24 cellular contexts compared by ENCODE assay signal in the genomic region with DNA sequence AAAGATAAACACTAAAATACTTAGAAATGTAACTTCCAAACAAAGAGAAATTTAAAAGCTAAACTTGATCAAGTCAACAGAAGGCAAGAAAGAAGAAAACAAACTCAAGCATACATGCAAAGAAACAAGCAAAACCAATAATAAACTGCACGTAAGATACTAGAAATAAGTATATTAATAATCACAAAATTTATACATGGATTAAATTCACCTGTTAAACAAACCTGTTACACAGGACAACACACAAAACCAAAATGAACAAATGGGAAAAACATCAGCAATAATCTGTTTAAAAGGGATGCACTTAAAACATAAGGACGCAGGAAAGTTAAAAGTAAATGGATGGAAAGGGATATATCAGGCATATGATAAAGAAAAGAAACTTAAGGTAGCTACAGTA.
"Had no signal": no experiment of that assay in that cellular context is flagged by ENCODE, and none has a peak within 500 bp of the region (broad histone marks: within the 10 kb centered on the region; RNA-seq: fewer than 3 reads in every experiment).

No MANE protein-coding gene starts in this region.

- ATAC-seq: effector memory CD8-positive, alpha-beta T cell; esophagus mucosa; gastrocnemius medialis; heart right ventricle; left cardiac atrium; left lung; left ventricle myocardium superior; lower lobe of right lung; mucosa of descending colon; naive thymus-derived CD8-positive, alpha-beta T cell had no signal

- DNase-seq: colonic mucosa; cortex of kidney; effector CD8-positive, alpha-beta T cell; effector memory CD8-positive, alpha-beta T cell; endodermal cell; erythroblast; esophagus squamous epithelium; foreskin fibroblast; foreskin melanocyte; gastrocnemius medialis; glutamatergic neuron; head of caudate nucleus; heart right ventricle; hippocampal formation; islet precursor cell; left cardiac atrium; left lung; left ventricle myocardium superior; lower lobe of right lung; mesenchymal stem cell; mucosa of descending colon; naive B cell; naive thymus-derived CD8-positive, alpha-beta T cell had no signal
